ENCODE assay signal across 21 cellular contexts in genomic region chr16:88602091-88602490, GRCh38. TPM values are rescaled to one million over a fixed set of nuclear protein-coding genes. Genes with fewer than 3 reads are reported as not detected.
"Had no signal": no experiment of that assay in that cellular context is flagged by ENCODE, and none has a peak within 500 bp of the region (broad histone marks: within the 10 kb centered on the region; RNA-seq: fewer than 3 reads in every experiment).

No MANE protein-coding gene starts in this region.

- H3K4me1 Mint-ChIP-seq: activated CD4-positive, alpha-beta T cell treated with anti-CD3 and anti-CD28 coated beads, Interleukin-2, amount 10 ng/mL, durations not matched to agents 7 days and 5 days; activated naive CD8-positive, alpha-beta T cell treated with anti-CD3 and anti-CD28 coated beads, Interleukin-2, amount 10 ng/mL, durations not matched to agents 7 days and 5 days; brain; nephron had no signal

- ATAC-seq: left cardiac atrium had no signal

- H3K27ac Mint-ChIP-seq: activated CD4-positive, alpha-beta T cell treated with anti-CD3 and anti-CD28 coated beads, Interleukin-2, amount 10 ng/mL, durations not matched to agents 7 days and 5 days; activated naive CD8-positive, alpha-beta T cell treated with anti-CD3 and anti-CD28 coated beads, Interleukin-2, amount 10 ng/mL, durations not matched to agents 7 days and 5 days; brain; nephron had no signal

- DNase-seq: activated CD4-positive, alpha-beta T cell treated with anti-CD3 and anti-CD28 coated beads, Interleukin-2, amount 10 ng/mL, durations not matched to agents 7 days and 5 days; activated CD4-positive, CD25-positive, alpha-beta regulatory T cell; activated CD8-positive, alpha-beta memory T cell treated with anti-CD3 and anti-CD28 coated beads for 24 hours; activated naive CD8-positive, alpha-beta T cell treated with anti-CD3 and anti-CD28 coated beads, Interleukin-2, amount 10 ng/mL, durations not matched to agents 7 days and 5 days; cortex of kidney; effector CD8-positive, alpha-beta T cell; foreskin melanocyte; head of caudate nucleus; left cardiac atrium; occipital lobe; stimulated activated CD4-positive, alpha-beta T cell treated with anti-CD3 and anti-CD28 coated beads, Interleukin-15, amount 100 ng/mL, for 24 hours; stimulated activated CD4-positive, alpha-beta T cell treated with anti-CD3 and anti-CD28 coated beads, Interleukin-4, amount 100 ng/mL, for 1 hour; stimulated activated naive CD4-positive, alpha-beta T cell; transverse colon had no signal

- H3K4me1 ChIP-seq: transverse colon had no signal

- H3K27ac ChIP-seq: skin epidermis, transverse colon had no signal

- H3K9me3 Mint-ChIP-seq: activated CD4-positive, alpha-beta T cell treated with anti-CD3 and anti-CD28 coated beads, Interleukin-2, amount 10 ng/mL, durations not matched to agents 7 days and 5 days; activated naive CD8-positive, alpha-beta T cell treated with anti-CD3 and anti-CD28 coated beads, Interleukin-2, amount 10 ng/mL, durations not matched to agents 7 days and 5 days; brain; nephron had no signal

- H3K27me3 ChIP-seq: transverse colon had no signal

- H3K4me3 Mint-ChIP-seq: activated CD4-positive, alpha-beta T cell treated with anti-CD3 and anti-CD28 coated beads, Interleukin-2, amount 10 ng/mL, durations not matched to agents 7 days and 5 days; activated naive CD8-positive, alpha-beta T cell treated with anti-CD3 and anti-CD28 coated beads, Interleukin-2, amount 10 ng/mL, durations not matched to agents 7 days and 5 days; brain; nephron had no signal

- H3K9me3 ChIP-seq: transverse colon had no signal

- H3K4me3 ChIP-seq: skin epidermis, transverse colon had no signal

- H3K27me3 Mint-ChIP-seq: activated CD4-positive, alpha-beta T cell treated with anti-CD3 and anti-CD28 coated beads, Interleukin-2, amount 10 ng/mL, durations not matched to agents 7 days and 5 days; activated naive CD8-positive, alpha-beta T cell treated with anti-CD3 and anti-CD28 coated beads, Interleukin-2, amount 10 ng/mL, durations not matched to agents 7 days and 5 days had no signal

RNA-seq across cellular contexts. Expression of gene IL17C, which starts 36.3 kb away (rescaled TPM):
- total RNA-seq: fibroblast of lung, left cardiac atrium, mesenteric fat pad, occipital lobe, posterior vena cava, subcutaneous adipose tissue, transverse colon had no signal
